Comparison of ENCODE assay signal across 25 cellular contexts in genomic region chr19:11148001-11148400, GRCh38.
"Had no signal": no experiment of that assay in that cellular context is flagged by ENCODE, and none has a peak within 500 bp of the region (broad histone marks: within the 10 kb centered on the region; RNA-seq: fewer than 3 reads in every experiment).

No MANE protein-coding gene starts in this region.

- H3K9me3 Mint-ChIP-seq: effector memory CD8-positive, alpha-beta T cell; natural killer cell; stimulated activated naive B cell treated with anti-CD40 and anti-IgM and Interleukin-4, amounts not matched to agents 10 μg/mL and 1 μg/mL and 100 μg/mL, for 72 hours had no signal

- H3K4me1 Mint-ChIP-seq: natural killer cell had no signal

- ATAC-seq: activated CD4-positive, CD25-positive, alpha-beta regulatory T cell treated with anti-CD3 and anti-CD28 coated beads, Interleukin-2, amount 50 U/mL, for 24 hours; body of pancreas; effector memory CD8-positive, alpha-beta T cell; gastrocnemius medialis; natural killer cell; psoas muscle; stimulated activated naive B cell treated with anti-CD40 and anti-IgM and Interleukin-4, amounts not matched to agents 10 μg/mL and 1 μg/mL and 100 μg/mL, for 72 hours had no signal

- DNase-seq: activated CD4-positive, alpha-beta T cell treated with anti-CD3 and anti-CD28 coated beads for 48 hours; activated CD4-positive, alpha-beta T cell treated with anti-CD3 and anti-CD28 coated beads, Interleukin-2, amount 50 U/mL, for 48 hours; activated CD8-positive, alpha-beta memory T cell treated with anti-CD3 and anti-CD28 coated beads for 24 hours; activated effector memory CD4-positive, alpha-beta T cell treated with Interleukin-2 at 50 U/mL for 16 hours; activated naive CD4-positive, alpha-beta T cell treated with Interleukin-2 at 50 U/mL for 16 hours; anterior cingulate cortex; body of pancreas; cortex of kidney; effector memory CD8-positive, alpha-beta T cell; erythroblast; gastrocnemius medialis; glutamatergic neuron; islet precursor cell; midbrain; natural killer cell; psoas muscle; stimulated activated CD4-positive, alpha-beta T cell treated with anti-CD3 and anti-CD28 coated beads, Interleukin-15, amount 100 ng/mL, for 24 hours; stimulated activated CD4-positive, alpha-beta T cell treated with anti-CD3 and anti-CD28 coated beads, Interleukin-2, amount 100 ng/mL, for 24 hours; stimulated activated naive B cell treated with anti-CD40 and anti-IgM and Interleukin-4, amounts not matched to agents 10 μg/mL and 1 μg/mL and 100 μg/mL, for 72 hours; stomach; WERI-Rb-1 had no signal

- H3K9me3 ChIP-seq: body of pancreas, gastrocnemius medialis, psoas muscle, stomach, tibial nerve had no signal

- H3K27me3 Mint-ChIP-seq: activated naive CD8-positive, alpha-beta T cell; effector memory CD8-positive, alpha-beta T cell; stimulated activated naive B cell treated with anti-CD40 and anti-IgM and Interleukin-4, amounts not matched to agents 10 μg/mL and 1 μg/mL and 100 μg/mL, for 72 hours had no signal

- H3K36me3 ChIP-seq: gastrocnemius medialis, stomach, tibial nerve had no signal

- H3K4me3 Mint-ChIP-seq: activated naive CD8-positive, alpha-beta T cell; effector memory CD8-positive, alpha-beta T cell; natural killer cell; stimulated activated naive B cell treated with anti-CD40 and anti-IgM and Interleukin-4, amounts not matched to agents 10 μg/mL and 1 μg/mL and 100 μg/mL, for 72 hours had no signal

- H3K27ac Mint-ChIP-seq: activated naive CD8-positive, alpha-beta T cell; effector memory CD8-positive, alpha-beta T cell; natural killer cell; stimulated activated naive B cell treated with anti-CD40 and anti-IgM and Interleukin-4, amounts not matched to agents 10 μg/mL and 1 μg/mL and 100 μg/mL, for 72 hours had no signal

- H3K27me3 ChIP-seq: body of pancreas, gastrocnemius medialis, hepatocyte, stomach, tibial nerve had no signal

- H3K4me3 ChIP-seq: body of pancreas, gastrocnemius medialis, hepatocyte, psoas muscle, stomach, tibial nerve had no signal

- H3K36me3 Mint-ChIP-seq: activated naive CD8-positive, alpha-beta T cell; natural killer cell had no signal

- H3K27ac ChIP-seq: body of pancreas, gastrocnemius medialis, hepatocyte, psoas muscle, WERI-Rb-1 had no signal
